In the genomic region with DNA sequence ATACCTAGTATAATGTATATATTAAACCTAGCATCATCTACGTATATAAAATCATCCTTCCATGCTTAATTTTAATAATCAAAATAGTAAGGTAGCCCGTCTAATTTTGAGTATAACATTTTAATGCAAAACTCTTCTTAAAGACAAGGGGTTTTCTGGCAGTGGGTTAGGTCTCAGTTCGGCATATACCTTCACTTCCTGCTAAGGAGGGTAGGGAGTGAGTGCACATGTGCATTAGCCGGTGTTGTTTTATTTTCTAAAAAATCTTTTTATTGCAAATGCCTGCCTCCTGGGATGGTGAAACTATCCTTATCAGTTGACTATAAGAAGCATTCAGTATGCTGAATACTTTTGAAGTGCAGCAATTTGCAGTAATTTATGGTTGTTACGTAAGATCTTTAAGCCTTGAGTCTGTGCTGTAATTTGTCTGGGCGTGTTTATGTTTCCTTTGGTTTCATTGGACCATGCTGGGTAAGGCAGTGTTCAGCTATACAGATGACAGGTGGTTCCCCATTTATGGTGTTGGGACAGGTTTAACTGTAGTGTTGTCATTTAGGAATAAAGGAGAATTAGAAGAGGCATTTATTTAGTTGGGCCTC, we compare ENCODE assay signal across 13 cellular contexts. TPM values are rescaled to one million over a fixed set of nuclear protein-coding genes. Genes with fewer than 3 reads are reported as not detected.
DNase-seq lines count a peak whose midpoint lies in the region; ATAC-seq and TF ChIP-seq lines count a peak whose summit lies in the region.
"Had no signal": no experiment of that assay in that cellular context is flagged by ENCODE, and none has a peak within 500 bp of the region (broad histone marks: within the 10 kb centered on the region; RNA-seq: fewer than 3 reads in every experiment).

No MANE protein-coding gene starts in this region.

- H3K4me3 Mint-ChIP-seq in Caco-2 (ENCODE audit: unreplicated experiment) (peak overlapping the region; percentile 12), WTC11 (no peak overlapping the region)
- H3K4me3 Mint-ChIP-seq: endodermal cell; naive thymus-derived CD8-positive, alpha-beta T cell; T-helper 1 cell treated with Interleukin-12 subunit alpha and Interleukin-12 subunit beta and Interleukin-4 antibody, amounts not matched to agents 30 μg/mL and 1 μg/mL, for 36 hours had no signal

- H3K9ac ChIP-seq in Loucy (ENCODE audit: low read depth, low read length, poor library complexity, severe bottlenecking), result no peak overlapping the region

- peak overlapping the region; percentile 50 for H2AFZ ChIP-seq in Loucy (ENCODE audit: low read length)

- H3K79me2 ChIP-seq in Loucy (ENCODE audit: insufficient read depth, low read length), result no peaks in the 10 kb centered on the region

- peak overlapping the region; percentile 5 for H3K4me2 ChIP-seq in Loucy (ENCODE audit: low read depth, low read length, poor library complexity, severe bottlenecking)

- POLR2A ChIA-PET in Caco-2 (lab: Charles Lee), result no interaction called here
- POLR2A ChIA-PET in WTC11 (lab: Charles Lee), result no interaction called here

- H3K9me3 Mint-ChIP-seq in Caco-2 (ENCODE audit: unreplicated experiment), result no peaks in the 10 kb centered on the region
- H3K9me3 Mint-ChIP-seq in WTC11, result no peaks in the 10 kb centered on the region
- H3K9me3 Mint-ChIP-seq: endodermal cell; naive thymus-derived CD8-positive, alpha-beta T cell; T-helper 1 cell treated with Interleukin-12 subunit alpha and Interleukin-12 subunit beta and Interleukin-4 antibody, amounts not matched to agents 30 μg/mL and 1 μg/mL, for 36 hours had no signal

- no peaks in the 10 kb centered on the region for H4K20me1 ChIP-seq in Loucy (ENCODE audit: insufficient read depth, low read length, poor library complexity, severe bottlenecking)

- H3K27me3 Mint-ChIP-seq in Caco-2 (ENCODE audit: insufficient read depth, unreplicated experiment) (no peaks in the 10 kb centered on the region), WTC11 (ENCODE audit: low read depth) (no peaks in the 10 kb centered on the region)

- no peaks in the 10 kb centered on the region for H3F3A ChIP-seq in Loucy (ENCODE audit: low read depth)

- peak overlapping the region; percentile 10 for H3K27ac Mint-ChIP-seq in Caco-2 (ENCODE audit: unreplicated experiment)
- no peak overlapping the region for H3K27ac Mint-ChIP-seq in WTC11
- H3K27ac Mint-ChIP-seq: endodermal cell; naive thymus-derived CD8-positive, alpha-beta T cell; T-helper 1 cell treated with Interleukin-12 subunit alpha and Interleukin-12 subunit beta and Interleukin-4 antibody, amounts not matched to agents 30 μg/mL and 1 μg/mL, for 36 hours had no signal

- H3K36me3 Mint-ChIP-seq in Caco-2 (ENCODE audit: insufficient read depth, unreplicated experiment) (peaks cover 46% of the 10 kb centered on the region), WTC11 (peaks cover 21% of the 10 kb centered on the region)
- H3K36me3 Mint-ChIP-seq: naive thymus-derived CD8-positive, alpha-beta T cell had no signal

- intact Hi-C loops in Caco-2 (cut with micrococcal nuclease; ENCODE audit: unreplicated experiment), result loop anchor here (1.0 kb wide), 2 partner anchors 8 to 12 kb away; partner anchors contain the start of gene ARHGEF26

- no peak for TF ChIP-seq CTCF in Caco-2 (IDR thresholded peaks at IDR 0.05; ENCODE audit: insufficient read depth in 1 of 2, low read depth in 1 of 2, low read length in 1 of 2, severe bottlenecking in 1 of 2, unreplicated experiment in 1 of 2)
- no peak for TF ChIP-seq CTCF in Loucy (conservative IDR thresholded peaks at IDR 0.05; ENCODE audit: low read length)
- no peak for TF ChIP-seq CTCF in WTC11 (IDR thresholded peaks at IDR 0.05)

- H3K27me3 ChIP-seq in Caco-2 (replicated peaks; ENCODE audit: control insufficient read depth, insufficient read depth, low read length), result no peaks in the 10 kb centered on the region
- no peaks in the 10 kb centered on the region for H3K27me3 ChIP-seq in Loucy (ENCODE audit: insufficient read depth, low read length, poor library complexity, severe bottlenecking)

- no peaks in the 10 kb centered on the region for H3K9me2 ChIP-seq in Loucy (replicated peaks; ENCODE audit: low read depth, low read length)

- ATAC-seq in HG02678 (IDR thresholded peaks at IDR 0.05; ENCODE audit: unreplicated experiment) (no peak), WTC11 (no peak), HG02852 (IDR thresholded peaks at IDR 0.05; ENCODE audit: unreplicated experiment) (no peak)
- ATAC-seq: HCT116; naive thymus-derived CD8-positive, alpha-beta T cell had no signal

- H3K4me1 Mint-ChIP-seq in Caco-2 (ENCODE audit: low read depth, unreplicated experiment), result peaks cover 28% of the 10 kb centered on the region
- H3K4me1 Mint-ChIP-seq in WTC11, result peaks cover 44% of the 10 kb centered on the region
- H3K4me1 Mint-ChIP-seq: naive thymus-derived CD8-positive, alpha-beta T cell had no signal

- H3K4me1 ChIP-seq in Caco-2 (peaks cover 29% of the 10 kb centered on the region), Loucy (ENCODE audit: insufficient read depth, low read length, poor library complexity, severe bottlenecking) (peaks cover 7% of the 10 kb centered on the region)

- H3K4me3 ChIP-seq in Caco-2 (ENCODE audit: low read depth, low read length) (no peak overlapping the region), Loucy (ENCODE audit: low read length, poor library complexity, severe bottlenecking) (no peak overlapping the region)

- CTCF ChIA-PET in Caco-2 (lab: Charles Lee), result interaction anchor here (1.3 kb wide), 1 partner anchor 21 kb away, joined by 4 read pairs; no protein-coding TSS in a partner anchor
- CTCF ChIA-PET in WTC11 (lab: Charles Lee), result no interaction called here

- DNase-seq in Caco-2, result peak; percentile 50 to 68
- peak; percentile 92 to 97 for DNase-seq in NOMO-1 (lab: John Stamatoyannopoulos, UW; ENCODE audit: unreplicated experiment in 2 of 2)
- DNase-seq in germinal center (ENCODE audit: low spot score), result peak; percentile 9
- no peak for DNase-seq in HUDEP-2 (lab: John Stamatoyannopoulos, UW; ENCODE audit: unreplicated experiment in 76 of 76)
- DNase-seq in WTC11 (ENCODE audit: low spot score), result no peak
- DNase-seq: endodermal cell; naive thymus-derived CD8-positive, alpha-beta T cell; stimulated activated naive CD4-positive, alpha-beta T cell had no signal

- peaks cover 4% of the 10 kb centered on the region for H3K36me3 ChIP-seq in Caco-2 (ENCODE audit: control insufficient read depth, insufficient read depth, low read length)
- H3K36me3 ChIP-seq in Loucy (ENCODE audit: insufficient read depth, low read length), result no peaks in the 10 kb centered on the region

- H3K9me3 ChIP-seq in Caco-2, result no peaks in the 10 kb centered on the region
- H3K9me3 ChIP-seq in Loucy (ENCODE audit: insufficient read depth, low read depth, low read length), result no peaks in the 10 kb centered on the region

- no TSS peak for BruUV-seq in Caco-2 (replicated peaks; lab: Mats Ljungman, UMichigan)

TF ChIP-seq in WTC11, 78 proteins besides CTCF, POLR2A, EP300 and RAD21:
- no peak for TF ChIP-seq ZNF416 (CRISPR knock-in tag; IDR thresholded peaks at IDR 0.05)

RNA-seq across cellular contexts. Expression of gene ARHGEF26, which starts 11.7 kb away (rescaled TPM):
- total RNA-seq in Caco-2 (2022) (19.3 and 20.8 TPM in 2 replicates), WTC11 (2021) (12.8 to 15.3 TPM (median 14.1 TPM) in 3 replicates)

Comparison
In these comparisons a context has a peak if more than half of its experiments do, and no peak if none do; other contexts are left out.
1. DNase-seq: peak in Caco-2 (2 of 2), NOMO-1 (2 of 2) and germinal center (single experiment); none in HUDEP-2 (0 of 76) and WTC11 (single experiment).